In genomic region chr22:29630180-29630498, GRCh38 we compare ENCODE assay signal across 17 cellular contexts. TPM values are rescaled to one million over a fixed set of nuclear protein-coding genes. Genes with fewer than 3 reads are reported as not detected.
DNase-seq lines count a peak whose midpoint lies in the region; ATAC-seq, FAIRE-seq and TF ChIP-seq lines count a peak whose summit lies in the region.
"Had no signal": no experiment of that assay in that cellular context is flagged by ENCODE, and none has a peak within 500 bp of the region (broad histone marks: within the 10 kb centered on the region; RNA-seq: fewer than 3 reads in every experiment).

No MANE protein-coding gene starts in this region.

- H4K20me1 ChIP-seq in Loucy (ENCODE audit: insufficient read depth, low read length, poor library complexity, severe bottlenecking) (peaks cover 3% of the 10 kb centered on the region), astrocyte (ENCODE audit: insufficient read depth, low read length) (no peaks in the 10 kb centered on the region)

- H3K27ac ChIP-seq in astrocyte (ENCODE audit: low read depth, low read length) (peak overlapping the region; percentile 34), aorta (ENCODE audit: low read depth in 1 of 2, low read length in 2 of 2) (no peak overlapping the region)
- H3K27ac ChIP-seq: RWPE1 had no signal

- 70 to 73% methylated on average over 1 of the region's 1 CpG for WGBS in aorta, 2 donors

- H3K4me3 ChIP-seq in Loucy (ENCODE audit: low read length, poor library complexity, severe bottlenecking), result no peak overlapping the region
- H3K4me3 ChIP-seq in astrocyte (ENCODE audit: insufficient read depth, low read depth, low read length), result no peak overlapping the region
- no peak overlapping the region for H3K4me3 ChIP-seq in iPS-15b (ENCODE audit: low read depth, low read length)
- H3K4me3 ChIP-seq in aorta (ENCODE audit: low read length in 2 of 2), result no peak overlapping the region

- H3K79me2 ChIP-seq in Loucy (ENCODE audit: insufficient read depth, low read length) (peaks cover 85% of the 10 kb centered on the region), astrocyte (ENCODE audit: insufficient read depth, low read length) (peaks cover 95% of the 10 kb centered on the region)

- H3K4me1 Mint-ChIP-seq in astrocyte (ENCODE audit: low read depth, unreplicated experiment), result peaks cover 42% of the 10 kb centered on the region

- ATAC-seq in HG03457 (IDR thresholded peaks at IDR 0.05; ENCODE audit: unreplicated experiment) (no peak), GM21447 (IDR thresholded peaks at IDR 0.05; ENCODE audit: unreplicated experiment) (no peak), aorta (ENCODE audit: low FRiP score) (no peak)

- no peaks in the 10 kb centered on the region for H3K9me3 ChIP-seq in Loucy (ENCODE audit: insufficient read depth, low read depth, low read length)
- no peaks in the 10 kb centered on the region for H3K9me3 ChIP-seq in astrocyte (ENCODE audit: insufficient read depth, low read depth, low read length)
- no peaks in the 10 kb centered on the region for H3K9me3 ChIP-seq in iPS-15b (ENCODE audit: control insufficient read depth, insufficient read depth, low read length)
- no peaks in the 10 kb centered on the region for H3K9me3 ChIP-seq in aorta (ENCODE audit: control insufficient read depth, low read length)

- no peak for DNase-seq in astrocyte (ENCODE audit: low read depth)
- no peak for DNase-seq in stimulated activated CD4-positive, alpha-beta T cell treated with anti-CD3 and anti-CD28 coated beads, Interleukin-15, amount 100 ng/mL, for 24 hours
- DNase-seq in aorta, result no peak
- DNase-seq: DMS 273 treated with DMSO at 0.1 percent for 48 hours, H9, Kasumi-1, NCI-H1105, NCI-H2107, NCI-H2227 treated with DMSO at 0.1 percent for 48 hours, NCI-H510A treated with DMSO at 0.1 percent for 48 hours had no signal

- no peak overlapping the region for H3K4me3 Mint-ChIP-seq in astrocyte (ENCODE audit: unreplicated experiment)
- H3K4me3 Mint-ChIP-seq: B cell, H9 had no signal

- no peaks in the 10 kb centered on the region for H3K9me2 ChIP-seq in Loucy (replicated peaks; ENCODE audit: low read depth, low read length)

- no peak for FAIRE-seq in astrocyte (lab: Jason Lieb, UNC)
- FAIRE-seq: HTR-8/SVneo had no signal

- H3K9ac ChIP-seq in Loucy (ENCODE audit: low read depth, low read length, poor library complexity, severe bottlenecking) (peak overlapping the region; percentile 13), astrocyte (ENCODE audit: low read length) (no peak overlapping the region), iPS-15b (ENCODE audit: low read depth, low read length) (peak overlapping the region; percentile 5)

- no peak overlapping the region for H3K27ac Mint-ChIP-seq in astrocyte (ENCODE audit: unreplicated experiment)
- H3K27ac Mint-ChIP-seq: B cell, H9 had no signal

- TF ChIP-seq CTCF in Loucy (conservative IDR thresholded peaks at IDR 0.05; ENCODE audit: low read length) (no peak), astrocyte (IDR thresholded peaks at IDR 0.05; ENCODE audit: insufficient read depth, low read depth, low read length) (no peak)

- peaks cover 4% of the 10 kb centered on the region for H3K36me3 Mint-ChIP-seq in astrocyte (ENCODE audit: low read depth, unreplicated experiment)

- H3K4me1 ChIP-seq in Loucy (ENCODE audit: insufficient read depth, low read length, poor library complexity, severe bottlenecking) (peaks cover 46% of the 10 kb centered on the region), astrocyte (ENCODE audit: insufficient read depth, low read length) (peaks cover 67% of the 10 kb centered on the region), iPS-15b (ENCODE audit: control insufficient read depth, insufficient read depth, low read length) (peaks cover 11% of the 10 kb centered on the region), aorta (ENCODE audit: control insufficient read depth in 1 of 2, insufficient read depth in 2 of 2, low read length in 2 of 2) (no peaks in the 10 kb centered on the region)

- H3K36me3 ChIP-seq in Loucy (ENCODE audit: insufficient read depth, low read length) (no peaks in the 10 kb centered on the region), astrocyte (ENCODE audit: insufficient read depth, low read length) (no peaks in the 10 kb centered on the region), iPS-15b (ENCODE audit: control insufficient read depth, insufficient read depth, low read length) (no peaks in the 10 kb centered on the region), aorta (ENCODE audit: control insufficient read depth in 1 of 2, insufficient read depth in 2 of 2, low read length in 1 of 2) (no peaks in the 10 kb centered on the region)

- H3K4me2 ChIP-seq in Loucy (ENCODE audit: low read depth, low read length, poor library complexity, severe bottlenecking) (peak overlapping the region; percentile 71), astrocyte (ENCODE audit: low read length) (peak overlapping the region; percentile 2)

- intact Hi-C loops in aorta (cut with DNase I), result loop anchor here (10.0 kb wide), 2 partner anchors 375 to 465 kb away; no protein-coding TSS in a partner anchor

- no peaks in the 10 kb centered on the region for H3F3A ChIP-seq in Loucy (ENCODE audit: low read depth)

- no peaks in the 10 kb centered on the region for H3K27me3 ChIP-seq in Loucy (ENCODE audit: insufficient read depth, low read length, poor library complexity, severe bottlenecking)
- no peaks in the 10 kb centered on the region for H3K27me3 ChIP-seq in astrocyte (ENCODE audit: insufficient read depth, low read length)
- H3K27me3 ChIP-seq in iPS-15b (ENCODE audit: control insufficient read depth, insufficient read depth, low read length), result no peaks in the 10 kb centered on the region
- H3K27me3 ChIP-seq in aorta (ENCODE audit: control insufficient read depth in 1 of 2, insufficient read depth in 2 of 2, low read length in 1 of 2), result no peaks in the 10 kb centered on the region

- H3K27me3 Mint-ChIP-seq in astrocyte (ENCODE audit: low read depth, unreplicated experiment), result no peaks in the 10 kb centered on the region
- H3K27me3 Mint-ChIP-seq: B cell had no signal

- H2AFZ ChIP-seq in Loucy (ENCODE audit: low read length) (no peak overlapping the region), astrocyte (ENCODE audit: low read depth, low read length) (no peak overlapping the region)

- no peaks in the 10 kb centered on the region for H3K9me3 Mint-ChIP-seq in astrocyte (ENCODE audit: unreplicated experiment)
- H3K9me3 Mint-ChIP-seq: H9 had no signal

RNA-seq across cellular contexts. Expression of gene NF2, which starts 26.7 kb away (rescaled TPM):
- 84.8 and 93.4 TPM in 2 replicates for total RNA-seq in astrocyte
- 10 to 100 TPM; 35.6 TPM for total RNA-seq in aorta
- polyA plus RNA-seq in aorta, result 1 to 10 TPM; 5.0 to 9.3 TPM

RNA-seq across cellular contexts. Expression of gene NIPSNAP1, which starts 49.2 kb away (rescaled TPM):
- total RNA-seq in astrocyte, result 84.7 and 85.4 TPM in 2 replicates
- 10 to 100 TPM in 1 of 2 donors, 1 to 10 TPM in 1; 8.8 to 19.9 TPM for total RNA-seq in aorta
- 10 to 100 TPM; 14.3 to 18.9 TPM for polyA plus RNA-seq in aorta
